28 cellular contexts compared by ENCODE assay signal in genomic region chr21:45948576-45949141, GRCh38. TPM values are rescaled to one million over a fixed set of nuclear protein-coding genes. Genes with fewer than 3 reads are reported as not detected.
DNase-seq lines count a peak whose midpoint lies in the region; ATAC-seq, FAIRE-seq and TF ChIP-seq lines count a peak whose summit lies in the region.
"Had no signal": no experiment of that assay in that cellular context is flagged by ENCODE, and none has a peak within 500 bp of the region (broad histone marks: within the 10 kb centered on the region; RNA-seq: fewer than 3 reads in every experiment).

No MANE protein-coding gene starts in this region.

- TF ChIP-seq POLR2A in K562 (conservative IDR thresholded peaks at IDR 0.05), result no peak

- H3K14ac ChIP-seq in neuronal stem cell (ENCODE audit: low read length), result peak overlapping the region; percentile 31

- no peak for TF ChIP-seq RAD21 in K562 (CRISPR knock-in tag; conservative IDR thresholded peaks at IDR 0.05 in 1 of 2, IDR thresholded peaks at IDR 0.05 in 1 of 2)

- peaks cover 5% of the 10 kb centered on the region for H3K79me1 ChIP-seq in neuronal stem cell (ENCODE audit: low read depth, low read length)

- H3K27me3 ChIP-seq in Caco-2 (replicated peaks; ENCODE audit: control insufficient read depth, insufficient read depth, low read length), result no peaks in the 10 kb centered on the region
- peaks cover 65 to 85% of the 10 kb centered on the region in 2 experiments for H3K27me3 ChIP-seq in K562 (ENCODE audit: control insufficient read depth in 2 of 2, insufficient read depth in 2 of 2, low read length in 2 of 2)
- peaks cover 0 to 19% (median 0%) of the 10 kb centered on the region in 3 experiments for H3K27me3 ChIP-seq in neuronal stem cell (ENCODE audit: control insufficient read depth in 3 of 3, insufficient read depth in 3 of 3, low read depth in 1 of 3, low read length in 3 of 3)
- H3K27me3 ChIP-seq: adrenal gland, SJSA1, uterus had no signal

- H3K79me2 ChIP-seq in K562 (ENCODE audit: control insufficient read depth, insufficient read depth, low read length), result no peaks in the 10 kb centered on the region

- peaks cover 5% of the 10 kb centered on the region for H4K20me1 ChIP-seq in K562 (replicated peaks; ENCODE audit: control insufficient read depth, insufficient read depth, low read length)

- no peaks in the 10 kb centered on the region for H3K9me1 ChIP-seq in K562 (ENCODE audit: control insufficient read depth, insufficient read depth, low read length)

- CTCF ChIA-PET in Caco-2 (lab: Charles Lee) (no interaction called here), K562 (lab: Yijun Ruan, JAX; ENCODE audit: low intra/inter-chr PET ratio) (no interaction called here)

- H3K18ac ChIP-seq in neuronal stem cell (ENCODE audit: low read length), result peak overlapping the region; percentile 88

- no peak overlapping the region for H2BK5ac ChIP-seq in neuronal stem cell (ENCODE audit: low read length)

- FAIRE-seq in K562 (lab: Jason Lieb, UNC), result peak; percentile 23
- FAIRE-seq: H54 had no signal

- H3K4me1 ChIP-seq in Caco-2, result peaks cover 3% of the 10 kb centered on the region; the same call in 1 of the 2 replicates
- peaks cover 8 to 27% of the 10 kb centered on the region in 2 experiments; a peak in 4 of 5 replicates for H3K4me1 ChIP-seq in K562 (replicated peaks in 1 of 2; ENCODE audit: control insufficient read depth in 2 of 2, insufficient read depth in 2 of 2, low read length in 2 of 2)
- no peaks in the 10 kb centered on the region for H3K4me1 ChIP-seq in neuronal stem cell (ENCODE audit: control insufficient read depth in 2 of 2, insufficient read depth in 1 of 2, low read depth in 1 of 2, low read length in 2 of 2)
- H3K4me1 ChIP-seq: adrenal gland, prostate gland, SJSA1 had no signal

- H3K9me3 Mint-ChIP-seq in Caco-2 (ENCODE audit: unreplicated experiment), result no peaks in the 10 kb centered on the region
- H3K9me3 Mint-ChIP-seq: stimulated activated naive B cell treated with anti-CD40 and anti-IgM and Interleukin-4, amounts not matched to agents 10 μg/mL and 1 μg/mL and 100 μg/mL, for 72 hours had no signal

- H4K8ac ChIP-seq in neuronal stem cell (ENCODE audit: low read depth, low read length), result no peak overlapping the region

- H3K9ac ChIP-seq in K562 (ENCODE audit: insufficient read depth in 1 of 2, low read depth in 2 of 2, low read length in 2 of 2), result peak overlapping the region in 1 of 2 experiments; percentile 81; a peak in 2 of 4 replicates
- H3K9ac ChIP-seq in neuronal stem cell (ENCODE audit: low read depth, low read length, poor library complexity), result no peak overlapping the region

- no peak overlapping the region for H2BK12ac ChIP-seq in neuronal stem cell (ENCODE audit: low read length)

- no peak overlapping the region for H2BK15ac ChIP-seq in neuronal stem cell (ENCODE audit: low read length)

- H3K9me3 ChIP-seq in Caco-2 (no peaks in the 10 kb centered on the region), K562 (replicated peaks; ENCODE audit: control insufficient read depth, insufficient read depth, low read depth, low read length) (no peaks in the 10 kb centered on the region; the same call in 1 of the 2 replicates), neuronal stem cell (replicated peaks in 1 of 2; ENCODE audit: control insufficient read depth in 2 of 2, insufficient read depth in 1 of 2, low read depth in 1 of 2, low read length in 2 of 2) (peaks cover 0 to 2% of the 10 kb centered on the region in 2 donors)
- H3K9me3 ChIP-seq: adrenal gland, heart right ventricle, prostate gland, SJSA1, uterus had no signal

- TF ChIP-seq EP300 in K562 (IDR thresholded peaks at IDR 0.05; ENCODE audit: low read length), result peak; percentile 65; the same call in 1 of the 2 replicates

- H2AFZ ChIP-seq in K562 (ENCODE audit: low read depth, low read length) (peak overlapping the region; percentile 61; the same call in 1 of the 2 replicates), neuronal stem cell (ENCODE audit: low read length) (no peak overlapping the region)

- peak in 1 of 2 experiments; percentile 47 for DNase-seq in Caco-2
- DNase-seq in ELF-1 (ENCODE audit: low read depth, low spot score), result peak; percentile 51
- peak; percentile 51 to 79 (median 66) for DNase-seq in K562 (ENCODE audit: extremely low read depth in 1 of 4, low spot score in 3 of 4)
- no peak for DNase-seq in neuronal stem cell (ENCODE audit: low spot score)
- DNase-seq: activated CD8-positive, alpha-beta memory T cell treated with anti-CD3 and anti-CD28 coated beads, Interleukin-2, amount 10 ng/mL, durations not matched to agents 7 days and 5 days; activated naive CD4-positive, alpha-beta T cell treated with Interleukin-2 at 50 U/mL for 16 hours; activated T-cell treated with anti-CD3 and anti-CD28 coated beads, Interleukin-2, amount 50 U/mL, for 48 hours; adrenal gland; CD4-positive, CD25-positive, alpha-beta regulatory T cell; DMS 273 treated with DMSO at 0.1 percent for 48 hours; effector memory CD4-positive, alpha-beta T cell; erythroblast; heart right ventricle; IMR-90; mesenchymal stem cell; NCI-H1092; NCI-H187; NCI-H69; stimulated activated CD4-positive, alpha-beta T cell treated with anti-CD3 and anti-CD28 coated beads, Interleukin-15, amount 100 ng/mL, for 24 hours; stimulated activated naive B cell treated with anti-CD40 and anti-IgM and Interleukin-4, amounts not matched to agents 10 μg/mL and 1 μg/mL and 100 μg/mL, for 72 hours had no signal

- POLR2A ChIA-PET in Caco-2 (lab: Charles Lee) (no interaction called here), K562 (lab: Yijun Ruan, JAX) (interaction anchor here (0.7 to 1.8 kb wide), 4 partner anchors 12 to 375 kb away, joined by 3 to 6 read pairs (median 3); partner anchors contain the start of genes C21orf58 and PCNT)

- H3K36me3 ChIP-seq in Caco-2 (ENCODE audit: control insufficient read depth, insufficient read depth, low read length) (no peaks in the 10 kb centered on the region), K562 (ENCODE audit: control insufficient read depth, insufficient read depth, low read length) (no peaks in the 10 kb centered on the region), neuronal stem cell (replicated peaks in 1 of 2; ENCODE audit: control insufficient read depth in 2 of 2, insufficient read depth in 2 of 2, low read length in 2 of 2) (no peaks in the 10 kb centered on the region)
- H3K36me3 ChIP-seq: adrenal gland, heart right ventricle, prostate gland, SJSA1, uterus had no signal

- peak overlapping the region; percentile 34 for H3K23ac ChIP-seq in neuronal stem cell (ENCODE audit: low read depth, low read length, poor library complexity)

- H2AK5ac ChIP-seq in neuronal stem cell (ENCODE audit: low read depth, low read length), result peak overlapping the region; percentile 90

- no peaks in the 10 kb centered on the region for H3K36me3 Mint-ChIP-seq in Caco-2 (ENCODE audit: insufficient read depth, unreplicated experiment)
- H3K36me3 Mint-ChIP-seq: activated CD8-positive, alpha-beta memory T cell treated with anti-CD3 and anti-CD28 coated beads, Interleukin-2, amount 10 ng/mL, durations not matched to agents 7 days and 5 days; brain; CD4-positive, CD25-positive, alpha-beta regulatory T cell; stimulated activated naive B cell treated with anti-CD40 and anti-IgM and Interleukin-4, amounts not matched to agents 10 μg/mL and 1 μg/mL and 100 μg/mL, for 72 hours had no signal

- no peak overlapping the region for H3K4ac ChIP-seq in neuronal stem cell (ENCODE audit: low read length)

- no peak overlapping the region for H4K91ac ChIP-seq in neuronal stem cell (ENCODE audit: low read depth, low read length, poor library complexity)

- H3K4me3 ChIP-seq in Caco-2 (ENCODE audit: low read depth, low read length) (no peak overlapping the region), K562 (no peak overlapping the region), neuronal stem cell (ENCODE audit: low read length in 2 of 2) (no peak overlapping the region)
- H3K4me3 ChIP-seq: adrenal gland, heart right ventricle, prostate gland, SJSA1, uterus had no signal

- in situ Hi-C loops in K562 (cut with MboI), result no loop called here

- ATAC-seq in K562 (peak; percentile 88), GM19395 (IDR thresholded peaks at IDR 0.05; ENCODE audit: unreplicated experiment) (no peak), GM21526 (IDR thresholded peaks at IDR 0.05; ENCODE audit: low FRiP score, unreplicated experiment) (no peak), GM19023 (IDR thresholded peaks at IDR 0.05; ENCODE audit: unreplicated experiment) (no peak)
- ATAC-seq: activated CD8-positive, alpha-beta memory T cell treated with anti-CD3 and anti-CD28 coated beads, Interleukin-2, amount 10 ng/mL, durations not matched to agents 7 days and 5 days; stimulated activated naive B cell treated with anti-CD40 and anti-IgM and Interleukin-4, amounts not matched to agents 10 μg/mL and 1 μg/mL and 100 μg/mL, for 72 hours had no signal

- BruUV-seq in Caco-2 (replicated peaks; lab: Mats Ljungman, UMichigan) (no TSS peak), K562 (replicated peaks; lab: Mats Ljungman, UMichigan) (no TSS peak)

- no peak overlapping the region for H2BK120ac ChIP-seq in neuronal stem cell (ENCODE audit: low read depth, low read length)

- TF ChIP-seq CTCF in Caco-2 (IDR thresholded peaks at IDR 0.05; ENCODE audit: insufficient read depth in 1 of 2, low read depth in 1 of 2, low read length in 1 of 2, severe bottlenecking in 1 of 2, unreplicated experiment in 1 of 2) (no peak), K562 (IDR thresholded peaks at IDR 0.05 in 2 of 3, conservative IDR thresholded peaks at IDR 0.05 in 1 of 3; ENCODE audit: insufficient read depth in 2 of 3, low read depth in 1 of 3, low read length in 3 of 3) (no peak)

- H3K27ac ChIP-seq in K562 (ENCODE audit: extremely low read depth, low read depth, low read length) (no peak overlapping the region), neuronal stem cell (replicated peaks; ENCODE audit: low read length) (no peak overlapping the region)
- H3K27ac ChIP-seq: adrenal gland, prostate gland, SJSA1 had no signal

- intact Hi-C loops in Caco-2 (cut with micrococcal nuclease; ENCODE audit: unreplicated experiment) (no loop called here), K562 (cut with micrococcal nuclease) (no loop called here)

- H3K4me3 Mint-ChIP-seq in Caco-2 (ENCODE audit: unreplicated experiment), result peak overlapping the region; percentile 34
- H3K4me3 Mint-ChIP-seq: activated CD8-positive, alpha-beta memory T cell treated with anti-CD3 and anti-CD28 coated beads, Interleukin-2, amount 10 ng/mL, durations not matched to agents 7 days and 5 days; brain; CD4-positive, CD25-positive, alpha-beta regulatory T cell; stimulated activated naive B cell treated with anti-CD40 and anti-IgM and Interleukin-4, amounts not matched to agents 10 μg/mL and 1 μg/mL and 100 μg/mL, for 72 hours had no signal

- no peak overlapping the region for H3K27ac Mint-ChIP-seq in Caco-2 (ENCODE audit: unreplicated experiment)
- H3K27ac Mint-ChIP-seq: activated CD8-positive, alpha-beta memory T cell treated with anti-CD3 and anti-CD28 coated beads, Interleukin-2, amount 10 ng/mL, durations not matched to agents 7 days and 5 days; brain; CD4-positive, CD25-positive, alpha-beta regulatory T cell; stimulated activated naive B cell treated with anti-CD40 and anti-IgM and Interleukin-4, amounts not matched to agents 10 μg/mL and 1 μg/mL and 100 μg/mL, for 72 hours had no signal

- under 1% methylated on average over 27 of the region's 29 CpGs for WGBS in K562 (ENCODE audit: insufficient coverage, low coverage, missing lambda C conversion rate)
- no CpG with 5 or more reads among the region's 29 CpGs for WGBS in neuronal stem cell (ENCODE audit: extremely low coverage in 2 of 2, insufficient read length in 2 of 2, insufficient replicate concordance in 1 of 2), 2 donors

- H3K27me3 Mint-ChIP-seq in Caco-2 (ENCODE audit: insufficient read depth, unreplicated experiment), result peaks cover 3% of the 10 kb centered on the region

- H3K4me1 Mint-ChIP-seq in Caco-2 (ENCODE audit: low read depth, unreplicated experiment), result no peaks in the 10 kb centered on the region
- H3K4me1 Mint-ChIP-seq: activated CD8-positive, alpha-beta memory T cell treated with anti-CD3 and anti-CD28 coated beads, Interleukin-2, amount 10 ng/mL, durations not matched to agents 7 days and 5 days; stimulated activated naive B cell treated with anti-CD40 and anti-IgM and Interleukin-4, amounts not matched to agents 10 μg/mL and 1 μg/mL and 100 μg/mL, for 72 hours had no signal

- H3K4me2 ChIP-seq in K562 (ENCODE audit: insufficient read depth, low read length), result peak overlapping the region; percentile 55
- H3K4me2 ChIP-seq in neuronal stem cell (ENCODE audit: insufficient read depth, low read length, poor library complexity, severe bottlenecking), result no peak overlapping the region

RNA-seq across cellular contexts. Expression of gene COL6A1, which starts 32.9 kb away (rescaled TPM):
- 31.9 and 33.4 TPM in 2 replicates for total RNA-seq in Caco-2 (2022)
- total RNA-seq in K562 (2011; cell fraction: chromatin; rRNA removed; ENCODE audit: low replicate concordance), result 0.32 and 1.5 TPM in 2 replicates
- total RNA-seq in K562 (2011; cell fraction: nucleolus; rRNA removed), result 1.7 and 3.8 TPM in 2 replicates
- 1.2 and 1.4 TPM in 2 replicates for total RNA-seq in K562 (2011; cell fraction: nucleoplasm; rRNA removed)
- total RNA-seq in K562 (2014; rRNA removed), result 0.14 and 0.53 TPM in 2 replicates
- 0.13 TPM in 1 of 2 replicates, not detected in the other for total RNA-seq in K562 (2014; rRNA removed; fragmentation: Illumina TruSeq; extraction: Trizol)
- 0.04 and 0.14 TPM in 2 replicates for total RNA-seq in K562 (2015; rRNA removed; fragmentation: Illumina TruSeq; extraction: Trizol)
- 1.2 and 1.3 TPM in 2 replicates for total RNA-seq in K562 (2021)
- 0.10 and 0.39 TPM in 2 replicates for polyA plus RNA-seq in K562 (2011; rRNA removed)
- polyA plus RNA-seq in K562 (2011; cell fraction: cytosol; rRNA removed), result 0.21 and 0.48 TPM in 2 replicates
- 3.8 and 4.4 TPM in 2 replicates for polyA plus RNA-seq in K562 (2011; cell fraction: nucleus; rRNA removed)
- 0.57 and 1.5 TPM in 2 replicates for polyA plus RNA-seq in K562 (2012)
- polyA plus RNA-seq in K562 (2014; fragmentation: Illumina TruSeq; extraction: Trizol), result 0.07 and 0.21 TPM in 2 replicates
- not detected for polyA plus RNA-seq in K562 (2014; fragmentation: Nextera tagmentation; extraction: Ambion mirVana)
- 0.50 and 0.76 TPM in 2 replicates for polyA plus RNA-seq in K562 (2014; rRNA removed)
- polyA minus RNA-seq in K562 (2011; rRNA and poly(A)+ RNA removed), result not detected in 2 replicates
- 1.5 TPM in 1 of 2 replicates, not detected in the other for polyA minus RNA-seq in K562 (2011; cell fraction: cytosol; rRNA and poly(A)+ RNA removed)
- 0.40 and 1.2 TPM in 2 replicates for polyA minus RNA-seq in K562 (2011; cell fraction: nucleus; rRNA and poly(A)+ RNA removed)
- 54.3 TPM for polyA plus RNA-seq in neuronal stem cell (2013, experiment 1 of 2)
- polyA plus RNA-seq in neuronal stem cell (2013, experiment 2 of 2), result 53.4 TPM
